In genomic region chr14:22463763-22464173, GRCh38 we compare ENCODE assay signal across 1 cellular context.
TF ChIP-seq lines count a peak whose summit lies in the region.

No MANE protein-coding gene starts in this region.

TF ChIP-seq in HepG2, 621 proteins besides CTCF, POLR2A, EP300 and RAD21 (continued from another document):
- TF ChIP-seq NR2C2 (CRISPR knock-in tag; IDR thresholded peaks at IDR 0.05; ENCODE audit: borderline replicate concordance), result no peak
- TF ChIP-seq SUZ12 (IDR thresholded peaks at IDR 0.05; ENCODE audit: low read depth, low read length), result no peak
- no peak for TF ChIP-seq CBX5 (CRISPR knock-in tag; IDR thresholded peaks at IDR 0.05; ENCODE audit: borderline replicate concordance)
- TF ChIP-seq FOSL1 (CRISPR knock-in tag; IDR thresholded peaks at IDR 0.05; ENCODE audit: borderline replicate concordance), result no peak
- no peak for TF ChIP-seq PBX2 (CRISPR knock-in tag; IDR thresholded peaks at IDR 0.05)
- TF ChIP-seq KDM5B (CRISPR knock-in tag; IDR thresholded peaks at IDR 0.05; ENCODE audit: borderline replicate concordance), result no peak
- TF ChIP-seq PRDM10 (CRISPR knock-in tag; IDR thresholded peaks at IDR 0.05; ENCODE audit: low read depth), result no peak
- no peak for TF ChIP-seq ZNF841 (CRISPR knock-in tag; IDR thresholded peaks at IDR 0.05; ENCODE audit: borderline replicate concordance)
- no peak for TF ChIP-seq ZNF512 (CRISPR knock-in tag; IDR thresholded peaks at IDR 0.05)
- no peak for TF ChIP-seq ZNF607 (CRISPR knock-in tag; IDR thresholded peaks at IDR 0.05; ENCODE audit: borderline replicate concordance)
- no peak for TF ChIP-seq ZNF235 (CRISPR knock-in tag; IDR thresholded peaks at IDR 0.05; ENCODE audit: borderline replicate concordance)
- TF ChIP-seq ZNF850 (CRISPR knock-in tag; conservative IDR thresholded peaks at IDR 0.05), result no peak
- no peak for TF ChIP-seq ONECUT2 (CRISPR knock-in tag; IDR thresholded peaks at IDR 0.05)
- no peak for TF ChIP-seq ZNF598 (CRISPR knock-in tag; IDR thresholded peaks at IDR 0.05; ENCODE audit: borderline replicate concordance)
- no peak for TF ChIP-seq ZBTB1 (CRISPR knock-in tag; IDR thresholded peaks at IDR 0.05; ENCODE audit: borderline replicate concordance)
- TF ChIP-seq ZNF543 (CRISPR knock-in tag; IDR thresholded peaks at IDR 0.05), result no peak
- no peak for TF ChIP-seq HOXA9 (CRISPR knock-in tag; IDR thresholded peaks at IDR 0.05; ENCODE audit: borderline replicate concordance)
- no peak for TF ChIP-seq HMG20A (CRISPR knock-in tag; IDR thresholded peaks at IDR 0.05; ENCODE audit: borderline replicate concordance)
- no peak for TF ChIP-seq CCAR2 (optimal IDR thresholded peaks at IDR 0.05; ENCODE audit: low read depth, low read length)
- TF ChIP-seq SALL2 (CRISPR knock-in tag; IDR thresholded peaks at IDR 0.05), result no peak
- TF ChIP-seq PHF5A (CRISPR knock-in tag; IDR thresholded peaks at IDR 0.05; ENCODE audit: low read depth, unreplicated experiment), result no peak
- no peak for TF ChIP-seq ZNF629 (CRISPR knock-in tag; conservative IDR thresholded peaks at IDR 0.05)
